ENCODE assay signal across 32 cellular contexts in genomic region chr17:7797976-7798375, GRCh38.
"Had no signal": no experiment of that assay in that cellular context is flagged by ENCODE, and none has a peak within 500 bp of the region (broad histone marks: within the 10 kb centered on the region; RNA-seq: fewer than 3 reads in every experiment).

No MANE protein-coding gene starts in this region.

- H3K4me1 ChIP-seq: adrenal gland, body of pancreas, breast epithelium had no signal

- DNase-seq: activated B cell treated with CpG ODN at 0.5 μM for 24 hours; activated CD4-positive, alpha-beta memory T cell treated with anti-CD3 and anti-CD28 coated beads for 36 hours; activated CD4-positive, alpha-beta T cell treated with anti-CD3 and anti-CD28 coated beads for 4 hours; activated CD4-positive, alpha-beta T cell treated with anti-CD3 and anti-CD28 coated beads, Interleukin-2, amount 10 ng/mL, durations not matched to agents 24 days and 14 days; activated CD4-positive, alpha-beta T cell treated with anti-CD3 and anti-CD28 coated beads, Interleukin-2, amount 50 U/mL, for 1 hour; activated CD4-positive, alpha-beta T cell treated with anti-CD3 and anti-CD28 coated beads, Interleukin-2, amount 50 U/mL, for 4 hours; activated CD4-positive, CD25-positive, alpha-beta regulatory T cell treated with anti-CD3 and anti-CD28 coated beads, Interleukin-2, amount 50 U/mL, for 72 hours; activated CD8-positive, alpha-beta memory T cell treated with anti-CD3 and anti-CD28 coated beads, Interleukin-2, amount 50 U/mL, for 4 hours; activated CD8-positive, alpha-beta T cell treated with anti-CD3 and anti-CD28 coated beads for 36 hours; activated effector memory CD4-positive, alpha-beta T cell treated with anti-CD3 and anti-CD28 coated beads, Interleukin-2, amount 50 U/mL, for 16 hours; activated gamma-delta T cell treated with Interleukin-2 at 50 U/mL for 16 hours; activated naive CD4-positive, alpha-beta T cell; activated naive CD4-positive, alpha-beta T cell treated with anti-CD3 and anti-CD28 coated beads for 36 hours; activated naive CD4-positive, alpha-beta T cell treated with anti-CD3 and anti-CD28 coated beads, Interleukin-2, amount 50 U/mL, for 16 hours; activated naive CD8-positive, alpha-beta T cell treated with anti-CD3 and anti-CD28 coated beads for 36 hours; activated T-cell treated with anti-CD3 and anti-CD28 coated beads for 4 hours; activated T-cell treated with anti-CD3 and anti-CD28 coated beads, Interleukin-2, amount 50 U/mL, for 1 hour; activated T-cell treated with anti-CD3 and anti-CD28 coated beads, Interleukin-2, amount 50 U/mL, for 4 hours; activated T-cell treated with anti-CD3 and anti-CD28 coated beads, Interleukin-2, amount 50 U/mL, for 72 hours; adrenal gland; amniotic stem cell; body of pancreas; brain microvascular endothelial cell; caudate nucleus; SW 1271; T-helper 1 cell; T-helper 2 cell; T-helper 9 cell had no signal

- H3K27me3 ChIP-seq: adrenal gland, body of pancreas, brain microvascular endothelial cell, breast epithelium had no signal

- H3K27ac ChIP-seq: adrenal gland, body of pancreas, brain microvascular endothelial cell, breast epithelium, VCaP had no signal

- H3K36me3 ChIP-seq: adrenal gland, brain microvascular endothelial cell, breast epithelium had no signal

- H3K9me3 ChIP-seq: adrenal gland, body of pancreas, breast epithelium had no signal

- H3K4me3 ChIP-seq: adrenal gland, body of pancreas, breast epithelium had no signal

- ATAC-seq: activated CD8-positive, alpha-beta T cell treated with anti-CD3 and anti-CD28 coated beads for 36 hours; activated naive CD4-positive, alpha-beta T cell treated with anti-CD3 and anti-CD28 coated beads, Interleukin-2, amount 50 U/mL, for 72 hours; activated T-cell treated with anti-CD3 and anti-CD28 coated beads, Interleukin-2, amount 50 U/mL, for 4 hours; activated T-cell treated with anti-CD3 and anti-CD28 coated beads, Interleukin-2, amount 50 U/mL, for 72 hours; activated T-helper 17 cell treated with anti-CD3 and anti-CD28 coated beads, Interleukin-2, amount 50 U/mL, for 72 hours; body of pancreas had no signal
